In genomic region chr1:147245129-147245528, GRCh38 we compare ENCODE assay signal across 1 cellular context.
TF ChIP-seq lines count a peak whose summit lies in the region.

No MANE protein-coding gene starts in this region.

TF ChIP-seq in K562, 482 proteins besides CTCF, POLR2A, EP300 and RAD21 (continued from another document):
- TF ChIP-seq FOXK2 (conservative IDR thresholded peaks at IDR 0.05 in 1 of 2, IDR thresholded peaks at IDR 0.05 in 1 of 2; ENCODE audit: low read depth in 2 of 2) (peak; percentile 16 to 58; a peak in 1 of 4 replicates), NELFE (IDR thresholded peaks at IDR 0.05; ENCODE audit: insufficient read depth, insufficient read length) (no peak), RCOR1 (IDR thresholded peaks at IDR 0.05; ENCODE audit: borderline replicate concordance in 1 of 2, low read depth in 2 of 2, low read length in 2 of 2) (no peak), ARID2 (IDR thresholded peaks at IDR 0.05) (no peak), HMBOX1 (IDR thresholded peaks at IDR 0.05) (0 out of 2 replicates have a peak, but pooled peaks have one; percentile 16), ZBTB33 (CRISPR knock-in tag; IDR thresholded peaks at IDR 0.05) (no peak), ZNF780A (CRISPR knock-in tag; IDR thresholded peaks at IDR 0.05) (no peak), PYGO2 (tag; IDR thresholded peaks at IDR 0.05) (no peak), RAD51 (IDR thresholded peaks at IDR 0.05; ENCODE audit: borderline replicate concordance, low read depth) (peak; percentile 82; the same call in 1 of the 2 replicates), NR3C1 (CRISPR knock-in tag; IDR thresholded peaks at IDR 0.05) (no peak), ILK (tag; IDR thresholded peaks at IDR 0.05; ENCODE audit: borderline replicate concordance, low read depth) (no peak), MTF1 (CRISPR knock-in tag; IDR thresholded peaks at IDR 0.05; ENCODE audit: borderline replicate concordance) (no peak), TFE3 (CRISPR knock-in tag; IDR thresholded peaks at IDR 0.05) (peak; percentile 73), POU5F1 (IDR thresholded peaks at IDR 0.05; ENCODE audit: borderline replicate concordance, low read depth, low read length, partially characterized antibody) (no peak), ESRRB (CRISPR knock-in tag; IDR thresholded peaks at IDR 0.05; ENCODE audit: borderline replicate concordance) (no peak), BHLHE40 (IDR thresholded peaks at IDR 0.05; ENCODE audit: low read length) (peak; percentile 97), ZMIZ1 (IDR thresholded peaks at IDR 0.05; ENCODE audit: low read depth in 2 of 2, low read length in 2 of 2) (0 out of 4 replicates have a peak, but pooled peaks of 1 of the 2 experiments have one; percentile 28), ZNF274 (IDR thresholded peaks at IDR 0.05; ENCODE audit: borderline replicate concordance, low read depth, low read length) (no peak), ZBTB11 (CRISPR knock-in tag; IDR thresholded peaks at IDR 0.05) (no peak), MLX (CRISPR knock-in tag; conservative IDR thresholded peaks at IDR 0.05) (no peak), DIDO1 (tag; IDR thresholded peaks at IDR 0.05; ENCODE audit: low read depth) (peak; percentile 39; the same call in 1 of the 2 replicates), NEUROD1 (IDR thresholded peaks at IDR 0.05; ENCODE audit: borderline replicate concordance, low read depth, low read length, partially characterized antibody) (no peak)
- TF ChIP-seq, protein P1, sequence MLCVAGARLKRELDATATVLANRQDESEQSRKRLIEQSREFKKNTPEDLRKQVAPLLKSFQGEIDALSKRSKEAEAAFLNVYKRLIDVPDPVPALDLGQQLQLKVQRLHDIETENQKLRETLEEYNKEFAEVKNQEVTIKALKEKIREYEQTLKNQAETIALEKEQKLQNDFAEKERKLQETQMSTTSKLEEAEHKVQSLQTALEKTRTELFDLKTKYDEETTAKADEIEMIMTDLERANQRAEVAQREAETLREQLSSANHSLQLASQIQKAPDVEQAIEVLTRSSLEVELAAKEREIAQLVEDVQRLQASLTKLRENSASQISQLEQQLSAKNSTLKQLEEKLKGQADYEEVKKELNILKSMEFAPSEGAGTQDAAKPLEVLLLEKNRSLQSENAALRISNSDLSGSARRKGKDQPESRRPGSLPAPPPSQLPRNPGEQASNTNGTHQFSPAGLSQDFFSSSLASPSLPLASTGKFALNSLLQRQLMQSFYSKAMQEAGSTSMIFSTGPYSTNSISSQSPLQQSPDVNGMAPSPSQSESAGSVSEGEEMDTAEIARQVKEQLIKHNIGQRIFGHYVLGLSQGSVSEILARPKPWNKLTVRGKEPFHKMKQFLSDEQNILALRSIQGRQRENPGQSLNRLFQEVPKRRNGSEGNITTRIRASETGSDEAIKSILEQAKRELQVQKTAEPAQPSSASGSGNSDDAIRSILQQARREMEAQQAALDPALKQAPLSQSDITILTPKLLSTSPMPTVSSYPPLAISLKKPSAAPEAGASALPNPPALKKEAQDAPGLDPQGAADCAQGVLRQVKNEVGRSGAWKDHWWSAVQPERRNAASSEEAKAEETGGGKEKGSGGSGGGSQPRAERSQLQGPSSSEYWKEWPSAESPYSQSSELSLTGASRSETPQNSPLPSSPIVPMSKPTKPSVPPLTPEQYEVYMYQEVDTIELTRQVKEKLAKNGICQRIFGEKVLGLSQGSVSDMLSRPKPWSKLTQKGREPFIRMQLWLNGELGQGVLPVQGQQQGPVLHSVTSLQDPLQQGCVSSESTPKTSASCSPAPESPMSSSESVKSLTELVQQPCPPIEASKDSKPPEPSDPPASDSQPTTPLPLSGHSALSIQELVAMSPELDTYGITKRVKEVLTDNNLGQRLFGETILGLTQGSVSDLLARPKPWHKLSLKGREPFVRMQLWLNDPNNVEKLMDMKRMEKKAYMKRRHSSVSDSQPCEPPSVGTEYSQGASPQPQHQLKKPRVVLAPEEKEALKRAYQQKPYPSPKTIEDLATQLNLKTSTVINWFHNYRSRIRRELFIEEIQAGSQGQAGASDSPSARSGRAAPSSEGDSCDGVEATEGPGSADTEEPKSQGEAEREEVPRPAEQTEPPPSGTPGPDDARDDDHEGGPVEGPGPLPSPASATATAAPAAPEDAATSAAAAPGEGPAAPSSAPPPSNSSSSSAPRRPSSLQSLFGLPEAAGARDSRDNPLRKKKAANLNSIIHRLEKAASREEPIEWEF (CRISPR knock-in tag; IDR thresholded peaks at IDR 0.05): no peak
